In genomic region chr2:17752281-17752680, GRCh38 we compare ENCODE assay signal across 1 cellular context.
TF ChIP-seq lines count a peak whose summit lies in the region.

No MANE protein-coding gene starts in this region.

TF ChIP-seq in HepG2, 621 proteins besides CTCF, POLR2A, EP300 and RAD21:
- TF ChIP-seq ZSCAN31 (CRISPR knock-in tag; IDR thresholded peaks at IDR 0.05; ENCODE audit: low read depth) = no peak
- TF ChIP-seq, protein P1, sequence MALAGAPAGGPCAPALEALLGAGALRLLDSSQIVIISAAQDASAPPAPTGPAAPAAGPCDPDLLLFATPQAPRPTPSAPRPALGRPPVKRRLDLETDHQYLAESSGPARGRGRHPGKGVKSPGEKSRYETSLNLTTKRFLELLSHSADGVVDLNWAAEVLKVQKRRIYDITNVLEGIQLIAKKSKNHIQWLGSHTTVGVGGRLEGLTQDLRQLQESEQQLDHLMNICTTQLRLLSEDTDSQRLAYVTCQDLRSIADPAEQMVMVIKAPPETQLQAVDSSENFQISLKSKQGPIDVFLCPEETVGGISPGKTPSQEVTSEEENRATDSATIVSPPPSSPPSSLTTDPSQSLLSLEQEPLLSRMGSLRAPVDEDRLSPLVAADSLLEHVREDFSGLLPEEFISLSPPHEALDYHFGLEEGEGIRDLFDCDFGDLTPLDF (CRISPR knock-in tag; IDR thresholded peaks at IDR 0.05) = no peak
- TF ChIP-seq, protein P2, sequence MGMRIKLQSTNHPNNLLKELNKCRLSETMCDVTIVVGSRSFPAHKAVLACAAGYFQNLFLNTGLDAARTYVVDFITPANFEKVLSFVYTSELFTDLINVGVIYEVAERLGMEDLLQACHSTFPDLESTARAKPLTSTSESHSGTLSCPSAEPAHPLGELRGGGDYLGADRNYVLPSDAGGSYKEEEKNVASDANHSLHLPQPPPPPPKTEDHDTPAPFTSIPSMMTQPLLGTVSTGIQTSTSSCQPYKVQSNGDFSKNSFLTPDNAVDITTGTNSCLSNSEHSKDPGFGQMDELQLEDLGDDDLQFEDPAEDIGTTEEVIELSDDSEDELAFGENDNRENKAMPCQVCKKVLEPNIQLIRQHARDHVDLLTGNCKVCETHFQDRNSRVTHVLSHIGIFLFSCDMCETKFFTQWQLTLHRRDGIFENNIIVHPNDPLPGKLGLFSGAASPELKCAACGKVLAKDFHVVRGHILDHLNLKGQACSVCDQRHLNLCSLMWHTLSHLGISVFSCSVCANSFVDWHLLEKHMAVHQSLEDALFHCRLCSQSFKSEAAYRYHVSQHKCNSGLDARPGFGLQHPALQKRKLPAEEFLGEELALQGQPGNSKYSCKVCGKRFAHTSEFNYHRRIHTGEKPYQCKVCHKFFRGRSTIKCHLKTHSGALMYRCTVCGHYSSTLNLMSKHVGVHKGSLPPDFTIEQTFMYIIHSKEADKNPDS (CRISPR knock-in tag; IDR thresholded peaks at IDR 0.05) = no peak
- no peak for TF ChIP-seq PCBP2 (optimal IDR thresholded peaks at IDR 0.05; ENCODE audit: low read depth, low read length, poor library complexity, severe bottlenecking)
- TF ChIP-seq HHEX (CRISPR knock-in tag; IDR thresholded peaks at IDR 0.05) = no peak
- TF ChIP-seq, protein P3, sequence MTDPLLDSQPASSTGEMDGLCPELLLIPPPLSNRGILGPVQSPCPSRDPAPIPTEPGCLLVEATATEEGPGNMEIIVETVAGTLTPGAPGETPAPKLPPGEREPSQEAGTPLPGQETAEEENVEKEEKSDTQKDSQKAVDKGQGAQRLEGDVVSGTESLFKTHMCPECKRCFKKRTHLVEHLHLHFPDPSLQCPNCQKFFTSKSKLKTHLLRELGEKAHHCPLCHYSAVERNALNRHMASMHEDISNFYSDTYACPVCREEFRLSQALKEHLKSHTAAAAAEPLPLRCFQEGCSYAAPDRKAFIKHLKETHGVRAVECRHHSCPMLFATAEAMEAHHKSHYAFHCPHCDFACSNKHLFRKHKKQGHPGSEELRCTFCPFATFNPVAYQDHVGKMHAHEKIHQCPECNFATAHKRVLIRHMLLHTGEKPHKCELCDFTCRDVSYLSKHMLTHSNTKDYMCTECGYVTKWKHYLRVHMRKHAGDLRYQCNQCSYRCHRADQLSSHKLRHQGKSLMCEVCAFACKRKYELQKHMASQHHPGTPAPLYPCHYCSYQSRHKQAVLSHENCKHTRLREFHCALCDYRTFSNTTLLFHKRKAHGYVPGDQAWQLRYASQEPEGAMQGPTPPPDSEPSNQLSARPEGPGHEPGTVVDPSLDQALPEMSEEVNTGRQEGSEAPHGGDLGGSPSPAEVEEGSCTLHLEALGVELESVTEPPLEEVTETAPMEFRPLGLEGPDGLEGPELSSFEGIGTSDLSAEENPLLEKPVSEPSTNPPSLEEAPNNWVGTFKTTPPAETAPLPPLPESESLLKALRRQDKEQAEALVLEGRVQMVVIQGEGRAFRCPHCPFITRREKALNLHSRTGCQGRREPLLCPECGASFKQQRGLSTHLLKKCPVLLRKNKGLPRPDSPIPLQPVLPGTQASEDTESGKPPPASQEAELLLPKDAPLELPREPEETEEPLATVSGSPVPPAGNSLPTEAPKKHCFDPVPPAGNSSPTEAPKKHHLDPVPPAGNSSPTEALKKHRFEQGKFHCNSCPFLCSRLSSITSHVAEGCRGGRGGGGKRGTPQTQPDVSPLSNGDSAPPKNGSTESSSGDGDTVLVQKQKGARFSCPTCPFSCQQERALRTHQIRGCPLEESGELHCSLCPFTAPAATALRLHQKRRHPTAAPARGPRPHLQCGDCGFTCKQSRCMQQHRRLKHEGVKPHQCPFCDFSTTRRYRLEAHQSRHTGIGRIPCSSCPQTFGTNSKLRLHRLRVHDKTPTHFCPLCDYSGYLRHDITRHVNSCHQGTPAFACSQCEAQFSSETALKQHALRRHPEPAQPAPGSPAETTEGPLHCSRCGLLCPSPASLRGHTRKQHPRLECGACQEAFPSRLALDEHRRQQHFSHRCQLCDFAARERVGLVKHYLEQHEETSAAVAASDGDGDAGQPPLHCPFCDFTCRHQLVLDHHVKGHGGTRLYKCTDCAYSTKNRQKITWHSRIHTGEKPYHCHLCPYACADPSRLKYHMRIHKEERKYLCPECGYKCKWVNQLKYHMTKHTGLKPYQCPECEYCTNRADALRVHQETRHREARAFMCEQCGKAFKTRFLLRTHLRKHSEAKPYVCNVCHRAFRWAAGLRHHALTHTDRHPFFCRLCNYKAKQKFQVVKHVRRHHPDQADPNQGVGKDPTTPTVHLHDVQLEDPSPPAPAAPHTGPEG (CRISPR knock-in tag; IDR thresholded peaks at IDR 0.05) = no peak
- TF ChIP-seq ZBTB1 (CRISPR knock-in tag; IDR thresholded peaks at IDR 0.05; ENCODE audit: borderline replicate concordance) = no peak
- TF ChIP-seq ZNF205 (CRISPR knock-in tag; IDR thresholded peaks at IDR 0.05) = no peak
- no peak for TF ChIP-seq ZFY (CRISPR knock-in tag; IDR thresholded peaks at IDR 0.05)
- no peak for TF ChIP-seq TCF12 (IDR thresholded peaks at IDR 0.05)
- no peak for TF ChIP-seq TCF12 (CRISPR knock-in tag; IDR thresholded peaks at IDR 0.05)
- TF ChIP-seq ZBTB49 (CRISPR knock-in tag; IDR thresholded peaks at IDR 0.05; ENCODE audit: borderline replicate concordance) = no peak
- TF ChIP-seq EZH2 (conservative IDR thresholded peaks at IDR 0.05; ENCODE audit: low read depth, low read length) = no peak
- no peak for TF ChIP-seq IKZF4 (CRISPR knock-in tag; IDR thresholded peaks at IDR 0.05; ENCODE audit: borderline replicate concordance, low read depth, not compliant biosample characterization)
TF ChIP-seq in HepG2: peak in this region for 0.
